In the genomic region with DNA sequence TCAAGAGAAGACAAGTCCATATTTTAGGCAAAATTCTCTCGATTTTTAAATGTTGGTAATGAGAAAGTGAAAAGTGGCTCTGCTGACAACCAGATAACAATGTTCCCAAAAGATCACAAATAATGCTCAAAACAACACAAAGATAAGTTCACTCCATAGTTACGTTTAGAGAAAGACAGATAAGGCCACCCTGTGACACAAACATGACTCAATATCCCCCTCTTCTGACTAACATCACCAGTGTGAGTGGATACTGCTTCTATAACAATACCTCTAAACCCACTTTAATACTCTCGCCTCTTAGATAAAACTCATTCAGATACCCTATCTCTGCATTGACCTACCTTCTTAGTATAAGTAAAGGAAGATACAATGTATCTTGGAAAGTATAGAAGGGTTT, we compare ENCODE assay signal across 13 cellular contexts. TPM values are rescaled to one million over a fixed set of nuclear protein-coding genes. Genes with fewer than 3 reads are reported as not detected.
DNase-seq lines count a peak whose midpoint lies in the region; ATAC-seq and TF ChIP-seq lines count a peak whose summit lies in the region.
"Had no signal": no experiment of that assay in that cellular context is flagged by ENCODE, and none has a peak within 500 bp of the region (broad histone marks: within the 10 kb centered on the region; RNA-seq: fewer than 3 reads in every experiment).

No MANE protein-coding gene starts in this region.

- H3K36me3 ChIP-seq in CD4-positive, alpha-beta memory T cell (ENCODE audit: insufficient read depth, low read length): no peaks in the 10 kb centered on the region

- peaks cover 0 to 2% of the 10 kb centered on the region in 2 donors for H3K27me3 Mint-ChIP-seq in CD4-positive, alpha-beta memory T cell
- H3K27me3 Mint-ChIP-seq: activated CD4-positive, alpha-beta memory T cell treated with anti-CD3 and anti-CD28 coated beads, Interleukin-2, amount 10 ng/mL, durations not matched to agents 7 days and 5 days had no signal

- TF ChIP-seq CTCF in fibroblast of villous mesenchyme (IDR thresholded peaks at IDR 0.05; ENCODE audit: insufficient read depth, low read depth, low read length): peak; percentile 15

- peak; percentile 39 for ATAC-seq in HG03442 (IDR thresholded peaks at IDR 0.05; ENCODE audit: unreplicated experiment)
- ATAC-seq in stimulated activated effector memory CD8-positive, alpha-beta T cell treated with anti-CD3 and anti-CD28 coated beads, Interleukin-12 subunit alpha, Interleukin-12 subunit beta, amount 100 ng/mL, for 72 hours: no peak
- ATAC-seq: CD8-positive, alpha-beta T cell had no signal

- H3K4me3 ChIP-seq in fibroblast of villous mesenchyme (ENCODE audit: low read depth, low read length): no peak overlapping the region
- no peak overlapping the region for H3K4me3 ChIP-seq in CD4-positive, alpha-beta memory T cell (ENCODE audit: low read length in 2 of 2)
- H3K4me3 ChIP-seq: SK-N-MC, testis had no signal

- no peak overlapping the region for H3K27ac Mint-ChIP-seq in CD4-positive, alpha-beta memory T cell
- H3K27ac Mint-ChIP-seq in stimulated activated effector memory CD8-positive, alpha-beta T cell treated with anti-CD3 and anti-CD28 coated beads, Interleukin-12 subunit alpha, Interleukin-12 subunit beta, amount 100 ng/mL, for 72 hours: no peak overlapping the region
- H3K27ac Mint-ChIP-seq: activated CD4-positive, alpha-beta memory T cell treated with anti-CD3 and anti-CD28 coated beads, Interleukin-2, amount 10 ng/mL, durations not matched to agents 7 days and 5 days; CD8-positive, alpha-beta T cell had no signal

- no peak overlapping the region for H3K27ac ChIP-seq in CD4-positive, alpha-beta memory T cell (ENCODE audit: low read depth, low read length)
- H3K27ac ChIP-seq: SK-N-MC, testis had no signal

- H3K9me3 Mint-ChIP-seq in CD4-positive, alpha-beta memory T cell: peaks cover 0 to 11% (median 0%) of the 10 kb centered on the region in 8 donors
- peaks cover 3% of the 10 kb centered on the region for H3K9me3 Mint-ChIP-seq in stimulated activated effector memory CD8-positive, alpha-beta T cell treated with anti-CD3 and anti-CD28 coated beads, Interleukin-12 subunit alpha, Interleukin-12 subunit beta, amount 100 ng/mL, for 72 hours
- H3K9me3 Mint-ChIP-seq: activated CD4-positive, alpha-beta memory T cell treated with anti-CD3 and anti-CD28 coated beads, Interleukin-2, amount 10 ng/mL, durations not matched to agents 7 days and 5 days; CD8-positive, alpha-beta T cell had no signal

- H3K4me1 Mint-ChIP-seq in CD4-positive, alpha-beta memory T cell: no peaks in the 10 kb centered on the region
- no peaks in the 10 kb centered on the region for H3K4me1 Mint-ChIP-seq in stimulated activated effector memory CD8-positive, alpha-beta T cell treated with anti-CD3 and anti-CD28 coated beads, Interleukin-12 subunit alpha, Interleukin-12 subunit beta, amount 100 ng/mL, for 72 hours
- H3K4me1 Mint-ChIP-seq: activated CD4-positive, alpha-beta memory T cell treated with anti-CD3 and anti-CD28 coated beads, Interleukin-2, amount 10 ng/mL, durations not matched to agents 7 days and 5 days had no signal

- H3K27me3 ChIP-seq in CD4-positive, alpha-beta memory T cell (ENCODE audit: insufficient read depth, low read length): no peaks in the 10 kb centered on the region
- H3K27me3 ChIP-seq: testis had no signal

- POLR2A ChIA-PET in CD4-positive, alpha-beta memory T cell (lab: Charles Lee; ENCODE audit: partially characterized antibody): no interaction called here

- intact Hi-C loops in CD4-positive, alpha-beta memory T cell (cut with micrococcal nuclease): no loop called here

- in situ Hi-C loops in ACHN (cut with HindIII; ENCODE audit: low pct_ligation_motif_present, low pct_unique_long_range_greater_than_20kb, low sequenced_read_pairs): no loop called here
- in situ Hi-C loops in SK-MEL-5 (cut with HindIII; ENCODE audit: low pct_unique_long_range_greater_than_20kb, low sequenced_read_pairs): no loop called here

- H3K36me3 Mint-ChIP-seq in CD4-positive, alpha-beta memory T cell: no peaks in the 10 kb centered on the region
- H3K36me3 Mint-ChIP-seq in stimulated activated effector memory CD8-positive, alpha-beta T cell treated with anti-CD3 and anti-CD28 coated beads, Interleukin-12 subunit alpha, Interleukin-12 subunit beta, amount 100 ng/mL, for 72 hours: no peaks in the 10 kb centered on the region
- H3K36me3 Mint-ChIP-seq: CD8-positive, alpha-beta T cell had no signal

- no peak overlapping the region for H3K4me3 Mint-ChIP-seq in CD4-positive, alpha-beta memory T cell
- no peak overlapping the region for H3K4me3 Mint-ChIP-seq in stimulated activated effector memory CD8-positive, alpha-beta T cell treated with anti-CD3 and anti-CD28 coated beads, Interleukin-12 subunit alpha, Interleukin-12 subunit beta, amount 100 ng/mL, for 72 hours
- H3K4me3 Mint-ChIP-seq: activated CD4-positive, alpha-beta memory T cell treated with anti-CD3 and anti-CD28 coated beads, Interleukin-2, amount 10 ng/mL, durations not matched to agents 7 days and 5 days; CD8-positive, alpha-beta T cell had no signal

- DNase-seq in ACHN: peak; percentile 26
- peak; percentile 21 for DNase-seq in SK-MEL-5 (ENCODE audit: low read depth, low spot score)
- DNase-seq in fibroblast of villous mesenchyme (ENCODE audit: low read depth): peak; percentile 26
- no peak for DNase-seq in CD4-positive, alpha-beta memory T cell
- DNase-seq in stimulated activated effector memory CD8-positive, alpha-beta T cell treated with anti-CD3 and anti-CD28 coated beads, Interleukin-12 subunit alpha, Interleukin-12 subunit beta, amount 100 ng/mL, for 72 hours (ENCODE audit: low spot score in 2 of 2): no peak
- no peak for DNase-seq in stimulated activated CD4-positive, alpha-beta T cell treated with anti-CD3 and anti-CD28 coated beads, Interleukin-4, amount 100 ng/mL, for 4 hours
- no peak for DNase-seq in cerebellar nuclear complex (lab: John Stamatoyannopoulos, UW)
- DNase-seq: activated CD4-positive, alpha-beta memory T cell treated with anti-CD3 and anti-CD28 coated beads, Interleukin-2, amount 10 ng/mL, durations not matched to agents 7 days and 5 days; CD8-positive, alpha-beta T cell; NCI-H2029; testis had no signal

- H3K9me3 ChIP-seq in CD4-positive, alpha-beta memory T cell (ENCODE audit: control insufficient read depth in 1 of 2, low read length in 2 of 2): no peaks in the 10 kb centered on the region
- H3K9me3 ChIP-seq: testis had no signal

- H3K4me1 ChIP-seq in CD4-positive, alpha-beta memory T cell (ENCODE audit: insufficient read depth, low read length): no peaks in the 10 kb centered on the region
- H3K4me1 ChIP-seq: testis had no signal

- CTCF ChIA-PET in CD4-positive, alpha-beta memory T cell (lab: Charles Lee; ENCODE audit: partially characterized antibody): no interaction called here

RNA-seq across cellular contexts. Expression of gene RGS7, which starts 51.2 kb away (rescaled TPM):
- 1.6 and 1.8 TPM in 2 replicates for total RNA-seq in SK-MEL-5 (2014; rRNA removed; shearing (Covaris generic))
- 0.24 and 0.89 TPM in 2 replicates for polyA plus RNA-seq in SK-MEL-5 (2015; cell fraction: cytosol; rRNA removed)
- 0.41 and 0.73 TPM in 2 replicates for polyA plus RNA-seq in SK-MEL-5 (2015; cell fraction: nucleus; rRNA removed)
- under 0.01 and 0.43 TPM in 2 replicates for total RNA-seq in fibroblast of villous mesenchyme
- not detected for total RNA-seq in CD4-positive, alpha-beta memory T cell
- not detected for polyA plus RNA-seq in CD4-positive, alpha-beta memory T cell
- total RNA-seq: activated CD4-positive, alpha-beta memory T cell treated with anti-CD3 and anti-CD28 coated beads, Interleukin-2, amount 10 ng/mL, durations not matched to agents 7 days and 5 days; CD8-positive, alpha-beta T cell had no signal

Comparison
In these comparisons a context has a peak if more than half of its experiments do, and no peak if none do; other contexts are left out.
1. DNase-seq: peak in ACHN (single experiment), SK-MEL-5 (single experiment) and fibroblast of villous mesenchyme (single experiment); none in CD4-positive, alpha-beta memory T cell (0 of 5), stimulated activated effector memory CD8-positive, alpha-beta T cell treated with anti-CD3 and anti-CD28 coated beads, Interleukin-12 subunit alpha, Interleukin-12 subunit beta, amount 100 ng/mL, for 72 hours (0 of 2), stimulated activated CD4-positive, alpha-beta T cell treated with anti-CD3 and anti-CD28 coated beads, Interleukin-4, amount 100 ng/mL, for 4 hours (0 of 2) and cerebellar nuclear complex (0 of 2).